In genomic region chr5:96043471-96043870, GRCh38 we compare ENCODE assay signal across 23 cellular contexts.
DNase-seq lines count a peak whose midpoint lies in the region; ATAC-seq and TF ChIP-seq lines count a peak whose summit lies in the region.
"Had no signal": no experiment of that assay in that cellular context is flagged by ENCODE, and none has a peak within 500 bp of the region (broad histone marks: within the 10 kb centered on the region; RNA-seq: fewer than 3 reads in every experiment).

No MANE protein-coding gene starts in this region.

- no peak for ATAC-seq in lower lobe of right lung
- no peak for ATAC-seq in GM21786 (IDR thresholded peaks at IDR 0.05; ENCODE audit: unreplicated experiment)
- ATAC-seq: CD8-positive, alpha-beta T cell; HepG2; Panc1; T-cell had no signal

- no peak for TF ChIP-seq POLR2A in erythroblast (IDR thresholded peaks at IDR 0.05; ENCODE audit: low read length)

- TF ChIP-seq CTCF in HL-60 (IDR thresholded peaks at IDR 0.05; ENCODE audit: insufficient read depth, low read length) (no peak), lower lobe of right lung (IDR thresholded peaks at IDR 0.05) (no peak), A673 (conservative IDR thresholded peaks at IDR 0.05; ENCODE audit: low read depth, low read length) (no peak)

- H3K27me3 ChIP-seq in HL-60 (ENCODE audit: insufficient read depth, poor library complexity, severe bottlenecking) (no peaks in the 10 kb centered on the region), lower lobe of right lung (ENCODE audit: low read depth) (no peaks in the 10 kb centered on the region), A673 (replicated peaks; ENCODE audit: insufficient read depth, low read depth, low read length, poor library complexity) (no peaks in the 10 kb centered on the region)

- H3K4me1 ChIP-seq in lower lobe of right lung: no peaks in the 10 kb centered on the region
- no peaks in the 10 kb centered on the region for H3K4me1 ChIP-seq in A673 (ENCODE audit: insufficient read depth, low read length, poor library complexity, severe bottlenecking)

- no TSS peak for BruUV-seq in A673 (replicated peaks; lab: Mats Ljungman, UMichigan)

- no peaks in the 10 kb centered on the region for H3K36me3 ChIP-seq in lower lobe of right lung
- no peaks in the 10 kb centered on the region for H3K36me3 ChIP-seq in A673 (ENCODE audit: insufficient read depth, low read length, poor library complexity, severe bottlenecking)

- H3K4me3 ChIP-seq in HL-60 (replicated peaks; ENCODE audit: insufficient read depth, low read length) (no peak overlapping the region), lower lobe of right lung (no peak overlapping the region), A673 (ENCODE audit: low read depth, low read length, poor library complexity, severe bottlenecking) (no peak overlapping the region)

- CTCF ChIA-PET in A673 (lab: Charles Lee): no interaction called here

- intact Hi-C loops in lower lobe of right lung (cut with DNase I): no loop called here
- intact Hi-C loops in A673 (cut with micrococcal nuclease; ENCODE audit: unreplicated experiment): no loop called here

- DNase-seq in AML-193 (lab: John Stamatoyannopoulos, UW) (peak; percentile 69 to 78), HL-60 (ENCODE audit: low read depth in 1 of 2, low spot score in 1 of 2) (peak in 1 of 2 experiments; percentile 58), SKM-1 (lab: John Stamatoyannopoulos, UW; ENCODE audit: unreplicated experiment) (peak; percentile 87), erythroblast (lab: John Stamatoyannopoulos, UW) (peak; percentile 20 to 61), pons (ENCODE audit: low spot score) (no peak), lower lobe of right lung (no peak), A673 (ENCODE audit: low spot score) (no peak)
- DNase-seq: C1 segment of cervical spinal cord; CD8-positive, alpha-beta T cell; DMS 273 treated with DMSO at 0.1 percent for 48 hours; DMS79 treated with DMSO at 0.1 percent for 48 hours; H7; NCI-H2029; NCI-H446; NCI-H524 treated with DMSO at 0.1 percent for 48 hours; NCI-H774; SHP77 treated with DMSO at 0.1 percent for 48 hours; SK-N-SH; T-cell had no signal

- POLR2A ChIA-PET in A673 (lab: Charles Lee; ENCODE audit: low non-redundant PET): no interaction called here

- H3K9me3 ChIP-seq in lower lobe of right lung (no peaks in the 10 kb centered on the region), A673 (ENCODE audit: low read depth, low read length, poor library complexity, severe bottlenecking) (no peaks in the 10 kb centered on the region)
- H3K9me3 ChIP-seq: SK-N-SH had no signal

- H3K27ac ChIP-seq in HL-60 (replicated peaks) (peak overlapping the region; percentile 72), lower lobe of right lung (no peak overlapping the region), A673 (ENCODE audit: low read depth, low read length, poor library complexity, severe bottlenecking) (no peak overlapping the region)
- H3K27ac ChIP-seq: RWPE1 had no signal

Comparison
In these comparisons a context has a peak if more than half of its experiments do, and no peak if none do; other contexts are left out.
1. DNase-seq: peak in AML-193 (2 of 2), SKM-1 (single experiment) and erythroblast (2 of 2); none in pons (single experiment), lower lobe of right lung (single experiment) and A673 (single experiment).